8 cellular contexts compared by ENCODE assay signal in the genomic region with DNA sequence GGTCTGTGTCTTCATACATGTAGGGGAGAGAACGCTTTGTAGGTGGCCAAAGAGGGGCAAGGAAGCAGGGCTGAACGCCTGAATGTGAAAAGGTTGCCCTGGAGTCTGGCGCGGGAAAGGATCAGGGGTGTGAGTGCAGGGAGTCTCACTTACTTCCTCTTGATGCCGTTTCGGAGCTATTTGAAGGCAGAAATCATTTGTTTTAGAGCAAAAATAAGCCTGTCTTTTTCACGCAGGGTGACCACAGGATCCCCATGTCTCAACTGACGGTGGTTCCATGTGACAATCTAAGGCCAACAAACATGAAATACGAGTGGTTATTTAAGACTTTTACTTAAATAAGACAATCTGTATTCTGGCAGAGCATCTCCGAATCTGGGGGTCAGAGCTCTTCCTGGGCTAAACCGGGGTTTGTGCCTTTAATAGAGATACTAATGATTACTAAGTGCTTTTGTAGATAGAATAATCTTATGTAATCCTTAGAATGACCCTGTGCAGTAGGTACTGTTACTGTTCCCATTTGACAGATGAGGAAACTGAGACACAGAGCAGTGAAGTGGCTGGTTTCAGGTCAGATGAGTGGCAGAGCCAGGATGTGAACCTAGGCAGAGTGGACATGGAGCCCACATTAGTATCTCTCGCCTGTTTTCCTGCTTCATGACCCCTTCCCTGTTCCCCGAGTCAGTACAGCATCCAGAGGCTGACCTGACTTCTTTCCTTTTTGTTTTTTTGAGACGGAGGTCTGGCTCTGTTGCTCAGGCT. TPM values are rescaled to one million over a fixed set of nuclear protein-coding genes. Genes with fewer than 3 reads are reported as not detected.
DNase-seq lines count a peak whose midpoint lies in the region; ATAC-seq, FAIRE-seq and TF ChIP-seq lines count a peak whose summit lies in the region.

No MANE protein-coding gene starts in this region.

- POLR2A ChIA-PET in AG04450 (lab: Yijun Ruan, JAX) = interaction anchor here (1.1 kb wide), 1 partner anchor 86 kb away, joined by 3 read pairs; no protein-coding TSS in a partner anchor

- FAIRE-seq in GM19239 (lab: Jason Lieb, UNC) = peak; percentile 90

- H3K9me3 Mint-ChIP-seq in immature natural killer cell = no peaks in the 10 kb centered on the region

- H3K4me3 Mint-ChIP-seq in immature natural killer cell = peak overlapping the region; percentile 85 to 92 (median 90)

- peaks cover 2 to 6% (median 4%) of the 10 kb centered on the region in 3 donors for H3K27me3 Mint-ChIP-seq in immature natural killer cell (ENCODE audit: low read depth in 3 of 3)

- intact Hi-C loops in left cardiac atrium (cut with DNase I) = no loop called here

- no peaks in the 10 kb centered on the region for H3K27me3 ChIP-seq in AG04450 (ENCODE audit: control insufficient read depth, insufficient read depth, low read length)

- peaks cover 30 to 32% of the 10 kb centered on the region in 2 donors for H3K4me1 Mint-ChIP-seq in immature natural killer cell

- H3K9me3 ChIP-seq in AG04450 (ENCODE audit: control insufficient read depth, insufficient read depth, low read length) = no peaks in the 10 kb centered on the region; the same call in 1 of the 2 replicates
- H3K9me3 ChIP-seq in SK-N-MC (ENCODE audit: low read depth, low read length) = no peaks in the 10 kb centered on the region

- no peak for ATAC-seq in HG02623 (IDR thresholded peaks at IDR 0.05; ENCODE audit: unreplicated experiment)
- no peak for ATAC-seq in HG03135 (IDR thresholded peaks at IDR 0.05; ENCODE audit: unreplicated experiment)
- ATAC-seq in left cardiac atrium = no peak
- no peak for ATAC-seq in HG03108 (IDR thresholded peaks at IDR 0.05; ENCODE audit: unreplicated experiment)

- H3K4me3 ChIP-seq in AG04450 (ENCODE audit: low read depth, low read length) = peak overlapping the region; percentile 25; the same call in 1 of the 2 replicates
- H3K4me3 ChIP-seq in SK-N-MC = peak overlapping the region; percentile 99

- CTCF ChIA-PET in AG04450 (lab: Charles Lee) = interaction anchor here (0.9 kb wide), 1 partner anchor 55 kb away, joined by 4 read pairs; no protein-coding TSS in a partner anchor

- TF ChIP-seq CTCF in AG04450 (IDR thresholded peaks at IDR 0.05; ENCODE audit: low read depth, low read length) = no peak

- peak overlapping the region; percentile 11 for H3K27ac ChIP-seq in AG04450 (ENCODE audit: low read depth, low read length)
- no peak overlapping the region for H3K27ac ChIP-seq in SK-N-MC

- peak overlapping the region in 3 of 6 donors; percentile 31 to 81 (median 61) for H3K27ac Mint-ChIP-seq in immature natural killer cell

- no peaks in the 10 kb centered on the region for H3K36me3 Mint-ChIP-seq in immature natural killer cell

- peaks cover 5% of the 10 kb centered on the region; the same call in 1 of the 2 replicates for H3K36me3 ChIP-seq in SK-N-MC (ENCODE audit: insufficient read depth, low read length)

- DNase-seq in AG04450 (ENCODE audit: low read depth, low spot score) (no peak), GM19239 (ENCODE audit: insufficient read length, low spot score) (peak; percentile 47), SK-N-MC (ENCODE audit: low read depth, low spot score) (no peak), immature natural killer cell (no peak), left cardiac atrium (no peak)

- peak overlapping the region; percentile 84 for H3K9ac ChIP-seq in SK-N-MC (ENCODE audit: insufficient read length)

RNA-seq across cellular contexts. Expression of a gene that starts 1.9 kb away (rescaled TPM):
- polyA plus RNA-seq in AG04450 (2011; rRNA removed) = 2.6 and 2.9 TPM in 2 replicates
- 2.8 and 3.4 TPM in 2 replicates for polyA minus RNA-seq in AG04450 (2011; rRNA and poly(A)+ RNA removed)
- polyA plus RNA-seq in immature natural killer cell = 1 to 10 TPM; 1.0 to 3.5 (median 3.1) TPM
- total RNA-seq in left cardiac atrium = 1 to 10 TPM; 5.4 to 6.0 TPM

RNA-seq across cellular contexts. Expression of a gene that starts 6.5 kb away (rescaled TPM):
- polyA plus RNA-seq in AG04450 (2011; rRNA removed) = 6.3 and 7.5 TPM in 2 replicates
- 18.4 and 22.0 TPM in 2 replicates for polyA minus RNA-seq in AG04450 (2011; rRNA and poly(A)+ RNA removed)
- polyA plus RNA-seq in immature natural killer cell = 1 to 10 TPM in 2 of 3 donors, under 1 TPM in 1; 0.34 to 4.0 (median 2.4) TPM
- 10 to 100 TPM in 1 of 2 donors, 1 to 10 TPM in 1; 7.9 to 13.3 TPM for total RNA-seq in left cardiac atrium
